In the genomic region with DNA sequence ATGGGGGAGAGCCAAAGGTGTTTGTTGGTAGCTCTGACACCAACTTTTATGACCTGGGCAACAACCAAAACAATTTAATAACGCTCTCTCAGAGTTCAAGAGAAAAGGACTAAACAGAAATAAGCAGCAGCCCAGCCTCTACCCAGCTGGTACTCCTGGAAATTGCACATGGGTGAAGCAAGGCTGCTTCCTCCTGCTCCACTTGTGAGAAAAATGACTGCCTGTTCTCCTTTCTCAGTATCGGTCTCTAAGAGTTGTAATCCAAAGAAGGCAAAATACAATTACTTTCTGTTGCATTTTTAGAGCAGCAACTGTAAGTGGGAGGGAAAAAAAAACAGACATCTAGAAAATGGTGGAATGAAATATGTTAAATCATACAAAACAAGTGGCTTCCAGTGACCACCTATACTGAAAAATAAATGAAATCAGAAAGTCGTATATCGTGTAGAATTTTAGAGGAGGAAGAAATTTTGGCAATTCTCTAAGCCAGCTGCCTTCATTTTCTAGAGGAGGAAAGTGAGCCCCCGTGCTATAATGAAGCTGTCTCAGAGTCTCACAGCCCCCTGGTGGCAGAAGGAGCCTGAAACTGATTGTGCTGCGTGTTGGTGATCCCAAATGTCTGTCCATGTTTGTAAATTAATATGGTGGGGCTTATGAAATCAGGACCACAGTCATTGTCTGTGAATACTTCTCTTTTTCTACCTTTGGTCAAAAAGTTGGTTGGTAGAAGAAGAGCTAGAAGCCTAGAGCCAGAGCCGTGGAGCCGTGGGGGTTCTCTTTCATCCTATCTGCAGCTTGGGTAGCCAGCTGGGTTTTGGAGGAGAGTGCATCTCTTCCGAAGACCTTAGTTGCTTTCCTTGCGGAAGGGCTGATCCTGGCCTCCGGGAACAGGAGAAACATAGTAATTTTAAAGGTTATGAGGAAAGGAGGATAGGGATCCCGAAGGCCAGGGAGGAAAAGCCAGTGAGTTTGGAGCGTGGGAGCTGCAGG, we compare ENCODE assay signal across 1 cellular context.
TF ChIP-seq lines count a peak whose summit lies in the region.

No MANE protein-coding gene starts in this region.

TF ChIP-seq in HCT116, 20 proteins besides CTCF, POLR2A, EP300 and RAD21 (continued from another document):
- TF ChIP-seq ZBTB33 (IDR thresholded peaks at IDR 0.05; ENCODE audit: extremely low read depth, insufficient replicate concordance, low read length) (no peak), YY1 (IDR thresholded peaks at IDR 0.05; ENCODE audit: extremely low read depth, insufficient replicate concordance, low read depth, low read length) (no peak)
